9 cellular contexts compared by ENCODE assay signal in the genomic region with DNA sequence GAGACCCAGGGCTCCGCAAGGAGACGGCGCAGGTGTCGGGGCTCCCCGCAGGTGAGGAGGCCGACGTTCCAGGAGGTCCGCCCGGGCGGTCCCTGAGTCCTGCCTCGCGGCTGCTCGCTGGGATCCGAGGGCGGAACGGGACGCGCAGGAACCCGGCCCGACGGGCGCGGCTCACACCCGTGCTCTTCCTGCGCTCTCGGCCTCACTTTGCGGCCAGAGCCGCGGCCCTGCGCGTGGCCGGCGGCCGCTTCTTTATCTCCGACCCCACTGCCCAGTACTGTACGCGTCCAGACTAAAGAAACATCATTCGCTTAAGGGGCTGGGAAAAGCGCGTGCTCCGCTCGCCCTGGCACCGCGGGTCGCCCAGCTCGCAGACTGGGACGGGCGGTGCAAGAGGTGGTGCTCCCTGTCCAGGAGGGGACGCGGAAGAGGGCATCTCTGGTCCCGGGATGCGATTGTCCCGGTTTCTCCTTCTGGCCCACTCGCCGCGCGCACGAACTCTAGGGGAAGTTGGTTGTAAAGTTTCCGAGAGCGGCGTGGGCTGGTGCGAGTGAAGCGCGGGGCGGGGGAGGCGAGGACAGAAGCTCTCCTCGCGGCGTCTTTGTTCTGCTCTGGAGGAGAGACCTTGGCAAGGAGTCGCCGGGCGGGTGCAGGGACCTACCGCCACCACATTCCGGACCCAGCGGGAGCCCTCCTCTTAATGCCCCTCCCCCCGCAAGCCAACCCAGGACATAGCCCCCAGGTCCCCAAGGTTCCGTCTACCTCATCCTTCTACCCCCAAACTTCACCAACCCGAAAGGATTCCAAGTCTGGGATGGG.
DNase-seq lines count a peak whose midpoint lies in the region; ATAC-seq, FAIRE-seq and TF ChIP-seq lines count a peak whose summit lies in the region.
"Had no signal": no experiment of that assay in that cellular context is flagged by ENCODE, and none has a peak within 500 bp of the region (broad histone marks: within the 10 kb centered on the region; RNA-seq: fewer than 3 reads in every experiment).

No MANE protein-coding gene starts in this region.

- H3K4me1 ChIP-seq in ACC112 (ENCODE audit: control insufficient read depth, insufficient read depth, low read length, unreplicated experiment) (no peaks in the 10 kb centered on the region), GM12878 (ENCODE audit: control insufficient read depth, insufficient read depth, low read length) (no peaks in the 10 kb centered on the region; the same call in 1 of the 2 replicates), testis (peaks cover 13% of the 10 kb centered on the region)

- H3K9ac ChIP-seq in GM12878 (ENCODE audit: control insufficient read depth, insufficient read depth, low read length): no peak overlapping the region

- peak overlapping the region; percentile 78 for H3K4me3 ChIP-seq in ACC112 (ENCODE audit: low read depth, low read length)
- 0 out of 2 replicates have a peak overlapping the region, but pooled peaks have one; percentile 16 for H3K4me3 ChIP-seq in GM12878
- peak overlapping the region; percentile 27 to 50 for H3K4me3 ChIP-seq in testis

- peaks cover 54% of the 10 kb centered on the region for H3K27me3 ChIP-seq in ACC112 (ENCODE audit: insufficient read depth, low read length)
- H3K27me3 ChIP-seq in GM12878 (replicated peaks in 1 of 2; ENCODE audit: control insufficient read depth in 2 of 2, insufficient read depth in 2 of 2, low read length in 1 of 2): peaks cover 11 to 22% of the 10 kb centered on the region in 2 experiments
- no peaks in the 10 kb centered on the region for H3K27me3 ChIP-seq in testis

- intact Hi-C loops in GM12878 (cut with micrococcal nuclease; ENCODE audit: unreplicated experiment): no loop called here
- intact Hi-C loops in left colon (cut with DNase I, micrococcal nuclease): no loop called here
- intact Hi-C loops in testis (cut with DNase I; ENCODE audit: low total_unique reads): no loop called here

- CTCF ChIA-PET in GM12878 (lab: Yijun Ruan, JAX): interaction anchor here (0.7 kb wide), 1 partner anchor 17 kb away, joined by 3 read pairs; no protein-coding TSS in a partner anchor

- TF ChIP-seq EP300 in GM12878 (IDR thresholded peaks at IDR 0.05; ENCODE audit: borderline replicate concordance in 1 of 2, control insufficient read depth in 1 of 2, low read depth in 2 of 2, low read length in 2 of 2): no peak

- no peaks in the 10 kb centered on the region for H3K79me2 ChIP-seq in ACC112 (ENCODE audit: control insufficient read depth, insufficient read depth, low read length, unreplicated experiment)
- H3K79me2 ChIP-seq in GM12878 (ENCODE audit: control insufficient read depth, insufficient read depth, low read length): no peaks in the 10 kb centered on the region

- TF ChIP-seq POLR2A in GM12878 (IDR thresholded peaks at IDR 0.05; ENCODE audit: low read depth, low read length) (no peak), testis (IDR thresholded peaks at IDR 0.05) (no peak)

- no peaks in the 10 kb centered on the region for H3K36me3 ChIP-seq in ACC112 (ENCODE audit: insufficient read depth, low read length)
- no peaks in the 10 kb centered on the region for H3K36me3 ChIP-seq in GM12878 (ENCODE audit: control insufficient read depth in 2 of 2, insufficient read depth in 2 of 2, low read length in 1 of 2)
- H3K36me3 ChIP-seq in testis (ENCODE audit: low read depth, missing control alignments): no peaks in the 10 kb centered on the region

- BruUV-seq in GM12878 (replicated peaks; lab: Mats Ljungman, UMichigan): no TSS peak

- H2AFZ ChIP-seq in ACC112 (ENCODE audit: low read length, unreplicated experiment): peak overlapping the region; percentile 42
- H2AFZ ChIP-seq in GM12878 (ENCODE audit: control insufficient read depth, low read depth, low read length): no peak overlapping the region

- 37% methylated on average over 66 of the region's 78 CpGs for WGBS in GM12878 (ENCODE audit: insufficient coverage, insufficient replicate concordance, low lambda C conversion rate, missing lambda C conversion rate)
- 2% methylated on average over 20 to 75 of the region's 78 CpGs for WGBS in testis, 2 donors

- H3K9me3 ChIP-seq in GM12878 (replicated peaks; ENCODE audit: control insufficient read depth, insufficient read depth, low read length): no peaks in the 10 kb centered on the region; the same call in 2 of the 3 replicates
- no peaks in the 10 kb centered on the region for H3K9me3 ChIP-seq in testis

- POLR2A ChIA-PET in GM12878 (lab: Charles Lee): no interaction called here

- no peak for TF ChIP-seq CTCF in GM13977 (IDR thresholded peaks at IDR 0.05; ENCODE audit: extremely low read depth, insufficient read depth, missing control alignments)
- no peak for TF ChIP-seq CTCF in GM12878 (IDR thresholded peaks at IDR 0.05 in 2 of 3, conservative IDR thresholded peaks at IDR 0.05 in 1 of 3; ENCODE audit: control insufficient read depth in 2 of 3, extremely low read depth in 1 of 3, insufficient read depth in 1 of 3, low read depth in 3 of 3, low read length in 3 of 3)
- no peak for TF ChIP-seq CTCF in testis (IDR thresholded peaks at IDR 0.05)

- DNase-seq in GM13977 (ENCODE audit: low spot score): peak; percentile 37
- DNase-seq in GM12878 (ENCODE audit: low read depth, low spot score): no peak
- DNase-seq in left colon: peak in 1 of 2 donors; percentile 26
- peak; percentile 62 for DNase-seq in testis
- DNase-seq in NOMO-1 treated with DMSO at 0.1 percent for 48 hours (lab: John Stamatoyannopoulos, UW; ENCODE audit: unreplicated experiment): no peak
- no peak for DNase-seq in stimulated activated naive CD4-positive, alpha-beta T cell (lab: John Stamatoyannopoulos, UW)

- in situ Hi-C loops in GM13977 (cut with MboI; ENCODE audit: low pct_unique_long_range_greater_than_20kb, low sequenced_read_pairs, unreplicated experiment) (no loop called here), GM12878 (cut with MboI) (no loop called here)

- H4K20me1 ChIP-seq in GM12878 (ENCODE audit: control insufficient read depth, insufficient read depth): no peaks in the 10 kb centered on the region

- peak; percentile 30 for ATAC-seq in GM12878
- ATAC-seq in left colon: peak; percentile 75
- no peak for ATAC-seq in HG02623 (IDR thresholded peaks at IDR 0.05; ENCODE audit: unreplicated experiment)

- no peak overlapping the region for H3K27ac ChIP-seq in ACC112 (ENCODE audit: low read depth, low read length)
- H3K27ac ChIP-seq in GM12878 (ENCODE audit: control insufficient read depth, insufficient read depth): no peak overlapping the region
- H3K27ac ChIP-seq in testis: no peak overlapping the region

- SMC1A ChIA-PET in GM12878 (lab: Charles Lee; ENCODE audit: uncharacterized antibody, unreplicated experiment): no interaction called here

- H3K4me2 ChIP-seq in GM12878 (ENCODE audit: control insufficient read depth, insufficient read depth): peak overlapping the region; percentile 9; the same call in 1 of the 2 replicates

- RAD21 ChIA-PET in GM12878 (lab: Charles Lee; ENCODE audit: unreplicated experiment): no interaction called here

- no peak for TF ChIP-seq RAD21 in GM12878 (IDR thresholded peaks at IDR 0.05; ENCODE audit: insufficient read depth, low read depth, low read length)

- no peak for FAIRE-seq in GM12878 (lab: Jason Lieb, UNC)
- FAIRE-seq: colon had no signal

TF ChIP-seq in GM12878, 131 proteins besides CTCF, POLR2A, EP300 and RAD21:
- TF ChIP-seq CBX3 (IDR thresholded peaks at IDR 0.05; ENCODE audit: borderline replicate concordance, low read depth): no peak
- TF ChIP-seq ZNF622 (IDR thresholded peaks at IDR 0.05): no peak
- no peak for TF ChIP-seq WRNIP1 (IDR thresholded peaks at IDR 0.05; ENCODE audit: borderline replicate concordance, low read depth, low read length)
- TF ChIP-seq RCOR1 (conservative IDR thresholded peaks at IDR 0.05; ENCODE audit: low read depth, low read length): no peak
- TF ChIP-seq EGR1 (IDR thresholded peaks at IDR 0.05; ENCODE audit: borderline replicate concordance in 1 of 2, low read depth in 2 of 2, low read length in 2 of 2): peak in 1 of 2 experiments; percentile 21; a peak in 1 of 3 replicates
- no peak for TF ChIP-seq BACH1 (IDR thresholded peaks at IDR 0.05; ENCODE audit: borderline replicate concordance)
- TF ChIP-seq POU2F2 (IDR thresholded peaks at IDR 0.05; ENCODE audit: borderline replicate concordance, low read depth, low read length): no peak
- TF ChIP-seq, protein P1, sequence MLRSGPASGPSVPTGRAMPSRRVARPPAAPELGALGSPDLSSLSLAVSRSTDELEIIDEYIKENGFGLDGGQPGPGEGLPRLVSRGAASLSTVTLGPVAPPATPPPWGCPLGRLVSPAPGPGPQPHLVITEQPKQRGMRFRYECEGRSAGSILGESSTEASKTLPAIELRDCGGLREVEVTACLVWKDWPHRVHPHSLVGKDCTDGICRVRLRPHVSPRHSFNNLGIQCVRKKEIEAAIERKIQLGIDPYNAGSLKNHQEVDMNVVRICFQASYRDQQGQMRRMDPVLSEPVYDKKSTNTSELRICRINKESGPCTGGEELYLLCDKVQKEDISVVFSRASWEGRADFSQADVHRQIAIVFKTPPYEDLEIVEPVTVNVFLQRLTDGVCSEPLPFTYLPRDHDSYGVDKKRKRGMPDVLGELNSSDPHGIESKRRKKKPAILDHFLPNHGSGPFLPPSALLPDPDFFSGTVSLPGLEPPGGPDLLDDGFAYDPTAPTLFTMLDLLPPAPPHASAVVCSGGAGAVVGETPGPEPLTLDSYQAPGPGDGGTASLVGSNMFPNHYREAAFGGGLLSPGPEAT (IDR thresholded peaks at IDR 0.05; ENCODE audit: low read depth): no peak
- no peak for TF ChIP-seq NR2C1 (IDR thresholded peaks at IDR 0.05)
- no peak for TF ChIP-seq SREBF1 (IDR thresholded peaks at IDR 0.05; ENCODE audit: low read length)
- TF ChIP-seq, protein P2, sequence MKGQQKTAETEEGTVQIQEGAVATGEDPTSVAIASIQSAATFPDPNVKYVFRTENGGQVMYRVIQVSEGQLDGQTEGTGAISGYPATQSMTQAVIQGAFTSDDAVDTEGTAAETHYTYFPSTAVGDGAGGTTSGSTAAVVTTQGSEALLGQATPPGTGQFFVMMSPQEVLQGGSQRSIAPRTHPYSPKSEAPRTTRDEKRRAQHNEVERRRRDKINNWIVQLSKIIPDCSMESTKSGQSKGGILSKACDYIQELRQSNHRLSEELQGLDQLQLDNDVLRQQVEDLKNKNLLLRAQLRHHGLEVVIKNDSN (IDR thresholded peaks at IDR 0.05; ENCODE audit: borderline replicate concordance, extremely low read length, insufficient read depth, low read depth, low read length): no peak
- no peak for TF ChIP-seq MEF2A (IDR thresholded peaks at IDR 0.05; ENCODE audit: insufficient read depth, low read depth, low read length)
- TF ChIP-seq RUNX3 (IDR thresholded peaks at IDR 0.05; ENCODE audit: low read length): no peak
- peak; percentile 95 for TF ChIP-seq SUZ12 (IDR thresholded peaks at IDR 0.05; ENCODE audit: unreplicated experiment)
- no peak for TF ChIP-seq SPI1 (IDR thresholded peaks at IDR 0.05; ENCODE audit: borderline replicate concordance, insufficient read depth, low read depth, low read length)

Comparison
In these comparisons a context has a peak if more than half of its experiments do, and no peak if none do; other contexts are left out.
1. H3K4me3 ChIP-seq: peak in every context shown above with its lines; median percentile 78 in ACC112; 38 in testis; 16 in GM12878.
2. DNase-seq: peak in GM13977 (single experiment) and testis (single experiment); none in GM12878 (single experiment), NOMO-1 treated with DMSO at 0.1 percent for 48 hours (single experiment) and stimulated activated naive CD4-positive, alpha-beta T cell (0 of 6).